In genomic region chr7:121447191-121447920, GRCh38 we compare ENCODE assay signal across 13 cellular contexts. TPM values are rescaled to one million over a fixed set of nuclear protein-coding genes. Genes with fewer than 3 reads are reported as not detected.
DNase-seq lines count a peak whose midpoint lies in the region; ATAC-seq and TF ChIP-seq lines count a peak whose summit lies in the region.
"Had no signal": no experiment of that assay in that cellular context is flagged by ENCODE, and none has a peak within 500 bp of the region (broad histone marks: within the 10 kb centered on the region; RNA-seq: fewer than 3 reads in every experiment).

No MANE protein-coding gene starts in this region.

- H3K4me1 ChIP-seq in esophagus squamous epithelium (peaks cover 0 to 36% (median 4%) of the 10 kb centered on the region in 3 donors), mesenchymal stem cell (ENCODE audit: control insufficient read depth, insufficient read depth, low read depth, low read length) (no peaks in the 10 kb centered on the region), testis (no peaks in the 10 kb centered on the region)
- H3K4me1 ChIP-seq in naive thymus-derived CD4-positive, alpha-beta T cell (ENCODE audit: control insufficient read depth in 2 of 2, insufficient read depth in 2 of 2, low read length in 2 of 2): peaks cover 0 to 6% of the 10 kb centered on the region in 2 donors

- intact Hi-C loops in esophagus squamous epithelium (cut with DNase I) (no loop called here), testis (cut with DNase I; ENCODE audit: low total_unique reads) (no loop called here)
- intact Hi-C loops in naive thymus-derived CD4-positive, alpha-beta T cell (cut with micrococcal nuclease): no loop called here

- no peak overlapping the region for H3K4ac ChIP-seq in mesenchymal stem cell (ENCODE audit: low read depth in 1 of 2, low read length in 2 of 2)

- TF ChIP-seq POLR2A in esophagus squamous epithelium (IDR thresholded peaks at IDR 0.05): no peak
- no peak for TF ChIP-seq POLR2A in testis (IDR thresholded peaks at IDR 0.05)
- no peak for TF ChIP-seq POLR2A in erythroblast (IDR thresholded peaks at IDR 0.05; ENCODE audit: low read length)

- H2BK12ac ChIP-seq in mesenchymal stem cell (ENCODE audit: low read length in 2 of 2): no peak overlapping the region

- no peak overlapping the region for H2AK5ac ChIP-seq in mesenchymal stem cell (ENCODE audit: low read length, severe bottlenecking)

- DNase-seq in HFFc6 (no peak), esophagus squamous epithelium (lab: John Stamatoyannopoulos, UW) (no peak), mesenchymal stem cell (no peak), testis (peak; percentile 59), H7 (no peak), activated T-cell treated with anti-CD3 and anti-CD28 coated beads for 4 hours (no peak), erythroblast (lab: John Stamatoyannopoulos, UW) (no peak)
- no peak for DNase-seq in naive thymus-derived CD4-positive, alpha-beta T cell
- DNase-seq: activated CD4-positive, CD25-positive, alpha-beta regulatory T cell treated with anti-CD3 and anti-CD28 coated beads, Interleukin-2, amount 50 U/mL, for 72 hours; activated CD8-positive, alpha-beta memory T cell treated with anti-CD3 and anti-CD28 coated beads, Interleukin-2, amount 50 U/mL, for 4 hours; activated naive CD4-positive, alpha-beta T cell; naive thymus-derived CD8-positive, alpha-beta T cell; SIG-M5 had no signal

- no peak overlapping the region for H4K8ac ChIP-seq in mesenchymal stem cell (ENCODE audit: low read length)

- no peak overlapping the region for H4K91ac ChIP-seq in mesenchymal stem cell (ENCODE audit: low read length)

- CTCF ChIA-PET in naive thymus-derived CD4-positive, alpha-beta T cell (lab: Charles Lee): interaction anchor here (1.0 to 1.1 kb wide), 2 partner anchors 9 to 51 kb away, joined by 3 read pairs; partner anchors contain the start of gene FAM3C

- H3K27me3 ChIP-seq in esophagus squamous epithelium (no peaks in the 10 kb centered on the region), mesenchymal stem cell (ENCODE audit: control insufficient read depth in 1 of 2, insufficient read depth in 1 of 2, low read length in 2 of 2) (no peaks in the 10 kb centered on the region), testis (no peaks in the 10 kb centered on the region), H7 (ENCODE audit: control insufficient read depth, insufficient read depth, low read length) (no peaks in the 10 kb centered on the region)
- H3K27me3 ChIP-seq in naive thymus-derived CD4-positive, alpha-beta T cell (ENCODE audit: control insufficient read depth in 2 of 2, insufficient read depth in 2 of 2, low read length in 2 of 2): no peaks in the 10 kb centered on the region

- no peaks in the 10 kb centered on the region for H3K36me3 Mint-ChIP-seq in HFFc6 (ENCODE audit: low read depth)
- H3K36me3 Mint-ChIP-seq in naive thymus-derived CD4-positive, alpha-beta T cell: no peaks in the 10 kb centered on the region
- H3K36me3 Mint-ChIP-seq: naive thymus-derived CD8-positive, alpha-beta T cell had no signal

- H3K23ac ChIP-seq in mesenchymal stem cell (ENCODE audit: low read length in 2 of 2): no peak overlapping the region

- H2BK15ac ChIP-seq in mesenchymal stem cell (ENCODE audit: low read depth, poor library complexity, severe bottlenecking): no peak overlapping the region

- no peak for ATAC-seq in naive thymus-derived CD4-positive, alpha-beta T cell
- ATAC-seq: naive thymus-derived CD8-positive, alpha-beta T cell had no signal

- H3K9ac ChIP-seq in mesenchymal stem cell (ENCODE audit: low read length): peak overlapping the region; percentile 73

- no peaks in the 10 kb centered on the region for H3K9me3 ChIP-seq in esophagus squamous epithelium
- H3K9me3 ChIP-seq in mesenchymal stem cell (ENCODE audit: control insufficient read depth, low read length): no peaks in the 10 kb centered on the region
- no peaks in the 10 kb centered on the region for H3K9me3 ChIP-seq in testis
- H3K9me3 ChIP-seq in naive thymus-derived CD4-positive, alpha-beta T cell (ENCODE audit: control insufficient read depth in 2 of 3, low read length in 3 of 3): no peaks in the 10 kb centered on the region

- no peak overlapping the region for H2AFZ ChIP-seq in mesenchymal stem cell (ENCODE audit: low read depth, low read length)

- H3K27ac ChIP-seq in esophagus squamous epithelium: peak overlapping the region in 3 of 4 donors; percentile 6 to 69 (median 58)
- no peak overlapping the region for H3K27ac ChIP-seq in mesenchymal stem cell (ENCODE audit: low read length, poor library complexity, severe bottlenecking)
- H3K27ac ChIP-seq in testis: peak overlapping the region in 1 of 2 donors; percentile 3
- H3K27ac ChIP-seq in naive thymus-derived CD4-positive, alpha-beta T cell (ENCODE audit: low read depth, low read length): no peak overlapping the region

- WGBS in esophagus squamous epithelium, 2 donors: 34 to 35% methylated on average over 2 of the region's 2 CpGs
- WGBS in mesenchymal stem cell: 100% methylated on average over 2 of the region's 2 CpGs
- 42 to 48% methylated on average over 2 of the region's 2 CpGs for WGBS in testis, 2 donors

- TF ChIP-seq CTCF in HFFc6 (IDR thresholded peaks at IDR 0.05) (no peak), esophagus squamous epithelium (IDR thresholded peaks at IDR 0.05) (no peak), testis (IDR thresholded peaks at IDR 0.05) (no peak)

- no peak overlapping the region for H3K14ac ChIP-seq in mesenchymal stem cell (ENCODE audit: low read length in 2 of 2)

- H3K4me2 ChIP-seq in mesenchymal stem cell (ENCODE audit: low read length, poor library complexity, severe bottlenecking): no peak overlapping the region

- peak overlapping the region; percentile 64 for H3K27ac Mint-ChIP-seq in HFFc6
- H3K27ac Mint-ChIP-seq in naive thymus-derived CD4-positive, alpha-beta T cell: peak overlapping the region in 1 of 9 donors; percentile 16

- POLR2A ChIA-PET in naive thymus-derived CD4-positive, alpha-beta T cell (lab: Charles Lee): no interaction called here

- no peaks in the 10 kb centered on the region for H3K9me3 Mint-ChIP-seq in HFFc6
- H3K9me3 Mint-ChIP-seq in naive thymus-derived CD4-positive, alpha-beta T cell: no peaks in the 10 kb centered on the region
- H3K9me3 Mint-ChIP-seq: naive thymus-derived CD8-positive, alpha-beta T cell had no signal

- H3K4me3 Mint-ChIP-seq in HFFc6: peak overlapping the region; percentile 58
- no peak overlapping the region for H3K4me3 Mint-ChIP-seq in naive thymus-derived CD4-positive, alpha-beta T cell
- H3K4me3 Mint-ChIP-seq: naive thymus-derived CD8-positive, alpha-beta T cell had no signal

- H3K4me1 Mint-ChIP-seq in HFFc6 (ENCODE audit: low read depth): peaks cover 37% of the 10 kb centered on the region
- peaks cover 0 to 8% (median 3%) of the 10 kb centered on the region in 7 donors for H3K4me1 Mint-ChIP-seq in naive thymus-derived CD4-positive, alpha-beta T cell

- H3K4me3 ChIP-seq in esophagus squamous epithelium: no peak overlapping the region
- H3K4me3 ChIP-seq in mesenchymal stem cell (ENCODE audit: insufficient read depth in 1 of 2, low read depth in 1 of 2, low read length in 2 of 2): peak overlapping the region in 1 of 2 experiments; percentile 29
- no peak overlapping the region for H3K4me3 ChIP-seq in testis
- no peak overlapping the region for H3K4me3 ChIP-seq in H7 (ENCODE audit: insufficient read depth, low read depth, low read length)
- no peak overlapping the region for H3K4me3 ChIP-seq in naive thymus-derived CD4-positive, alpha-beta T cell (ENCODE audit: low read length)

- no peak overlapping the region for H2BK120ac ChIP-seq in mesenchymal stem cell (ENCODE audit: low read depth, low read length)

- no peaks in the 10 kb centered on the region for H3K79me1 ChIP-seq in mesenchymal stem cell (replicated peaks; ENCODE audit: low read length, poor library complexity, severe bottlenecking)

- no peak overlapping the region for H3K18ac ChIP-seq in mesenchymal stem cell (ENCODE audit: low read depth in 1 of 2, low read length in 2 of 2)

- no peak overlapping the region for H2BK5ac ChIP-seq in mesenchymal stem cell (ENCODE audit: low read depth, low read length, poor library complexity, severe bottlenecking)

- peaks cover 3% of the 10 kb centered on the region; the same call in 1 of the 2 replicates for H3K27me3 Mint-ChIP-seq in HFFc6 (ENCODE audit: insufficient read depth)
- H3K27me3 Mint-ChIP-seq in naive thymus-derived CD4-positive, alpha-beta T cell: no peaks in the 10 kb centered on the region
- H3K27me3 Mint-ChIP-seq: naive thymus-derived CD8-positive, alpha-beta T cell had no signal

- no peaks in the 10 kb centered on the region for H3K36me3 ChIP-seq in esophagus squamous epithelium
- no peaks in the 10 kb centered on the region for H3K36me3 ChIP-seq in mesenchymal stem cell (ENCODE audit: control insufficient read depth in 1 of 2, insufficient read depth in 2 of 2, low read depth in 1 of 2, low read length in 2 of 2)
- H3K36me3 ChIP-seq in testis (ENCODE audit: low read depth, missing control alignments): no peaks in the 10 kb centered on the region
- no peaks in the 10 kb centered on the region; the same call in 1 of the 2 replicates for H3K36me3 ChIP-seq in H7 (replicated peaks; ENCODE audit: control insufficient read depth, insufficient read depth, low read length)
- no peaks in the 10 kb centered on the region for H3K36me3 ChIP-seq in naive thymus-derived CD4-positive, alpha-beta T cell (ENCODE audit: control insufficient read depth in 2 of 3, insufficient read depth in 3 of 3, low read length in 3 of 3)

RNA-seq across cellular contexts. Expression of gene FAM3C, which starts 51.2 kb away (rescaled TPM):
- 10 to 100 TPM; 54.8 to 85.0 (median 76.6) TPM for total RNA-seq in HFFc6 (2021; fragmentation: NEBNext Ultra II Directional; extraction: Animal tissue kit (Norgen Biotek cat#: 25700))
- total RNA-seq in esophagus squamous epithelium (10 to 100 TPM; 21.8 to 48.1 (median 45.8) TPM), testis (10 to 100 TPM; 31.8 to 35.9 TPM)
- 63.2 TPM for polyA plus RNA-seq in mesenchymal stem cell (2013, experiment 1 of 2)
- 59.6 TPM for polyA plus RNA-seq in mesenchymal stem cell (2013, experiment 2 of 2)
- 50.7 TPM for polyA plus RNA-seq in testis (ENCODE audit: insufficient read depth, low read depth, low replicate concordance)
- total RNA-seq in H7 (2014; rRNA removed; shearing (Covaris generic)): 30.3 and 34.9 TPM in 2 replicates
- 10 to 100 TPM; 11.1 to 28.4 (median 21.0) TPM for total RNA-seq in naive thymus-derived CD4-positive, alpha-beta T cell
- polyA plus RNA-seq in naive thymus-derived CD4-positive, alpha-beta T cell: 10 to 100 TPM in 1 of 2 donors, 1 to 10 TPM in 1; 9.6 to 10.3 TPM

Comparison
In these comparisons a context has a peak if more than half of its experiments do, and no peak if none do; other contexts are left out.
1. H3K27ac ChIP-seq: peak in esophagus squamous epithelium (3 of 4); none in mesenchymal stem cell (single experiment) and naive thymus-derived CD4-positive, alpha-beta T cell (single experiment).